Comparison of ENCODE assay signal across 8 cellular contexts in the genomic region with DNA sequence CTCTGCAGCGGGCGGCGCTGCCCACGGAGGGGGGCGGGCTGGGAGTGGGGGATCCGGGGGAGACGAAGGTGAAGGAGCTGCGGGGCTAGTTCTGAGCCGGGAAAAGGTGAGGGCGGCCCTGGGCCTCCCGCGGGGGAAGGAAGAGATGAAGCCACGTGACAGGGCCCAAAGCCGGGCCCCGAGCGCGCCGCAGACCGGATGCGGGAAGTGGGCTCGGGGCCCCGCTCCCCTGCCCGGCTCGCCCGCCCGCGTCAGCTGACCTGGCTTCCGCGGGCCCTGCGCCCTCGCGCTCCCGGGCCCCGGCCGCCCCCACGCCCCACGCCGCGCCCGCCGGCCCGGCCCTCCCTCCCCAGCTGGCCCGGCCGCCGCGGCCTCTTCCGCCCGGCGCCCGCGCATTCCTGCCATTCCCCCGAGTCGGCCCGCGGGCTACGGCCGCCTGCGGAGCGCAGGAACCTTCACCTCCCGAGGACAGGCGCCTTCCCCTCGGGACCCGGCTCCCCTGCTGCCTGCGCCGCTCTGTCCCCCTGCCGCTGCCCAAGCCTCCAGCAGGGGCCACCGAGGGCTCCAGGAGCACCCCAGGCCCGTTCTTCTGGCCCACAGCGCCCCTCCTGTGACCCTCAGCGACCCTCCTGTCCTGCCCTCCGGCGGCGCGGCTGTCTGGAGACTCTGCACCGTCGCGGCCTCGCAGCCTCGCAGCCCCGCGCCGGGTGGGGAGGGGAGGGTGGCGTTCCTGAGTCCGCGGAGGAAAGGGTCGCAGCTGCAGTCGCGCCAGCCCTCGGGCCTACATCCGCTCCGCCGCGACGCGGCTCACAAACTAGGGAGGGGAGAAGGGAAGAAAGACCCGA. TPM values are rescaled to one million over a fixed set of nuclear protein-coding genes. Genes with fewer than 3 reads are reported as not detected.
A peak's percentile ranks its signal among the peaks of the same experiment; 100 is the strongest.
DNase-seq lines count a peak whose midpoint lies in the region; ATAC-seq and TF ChIP-seq lines count a peak whose summit lies in the region.

No MANE protein-coding gene starts in this region.

- POLR2A ChIA-PET in CD4-positive, alpha-beta memory T cell (lab: Charles Lee; ENCODE audit: partially characterized antibody) = interaction anchor here (0.6 to 8.0 kb wide), 24 partner anchors 8 to 307 kb away, joined by 3 to 132 read pairs (median 4); partner anchors contain the start of genes NINJ2, RAD52 and WNK1

- TF ChIP-seq CTCF in SU-DHL-6 (IDR thresholded peaks at IDR 0.05; ENCODE audit: insufficient read depth, low read length, poor library complexity, severe bottlenecking) = no peak
- peak in 11 of 12 donors; percentile 9 to 51 (median 34) for TF ChIP-seq CTCF in heart left ventricle (IDR thresholded peaks at IDR 0.05)
- peak; percentile 29 to 81 (median 56) for TF ChIP-seq CTCF in upper lobe of left lung (IDR thresholded peaks at IDR 0.05)

- H3K4me3 Mint-ChIP-seq in CD4-positive, alpha-beta memory T cell = peak overlapping the region; percentile 90 to 94 (median 91)

- no peaks in the 10 kb centered on the region for H3K27me3 ChIP-seq in CD4-positive, alpha-beta memory T cell (ENCODE audit: insufficient read depth, low read length)
- H3K27me3 ChIP-seq in SU-DHL-6 (ENCODE audit: low read length) (no peaks in the 10 kb centered on the region), heart left ventricle (no peaks in the 10 kb centered on the region), upper lobe of left lung (no peaks in the 10 kb centered on the region)

- peak overlapping the region; percentile 83 for H3K9ac ChIP-seq in SU-DHL-6 (ENCODE audit: low read length)

- no peaks in the 10 kb centered on the region for H3K9me3 ChIP-seq in CD4-positive, alpha-beta memory T cell (ENCODE audit: control insufficient read depth in 1 of 2, low read length in 2 of 2)
- H3K9me3 ChIP-seq in SU-DHL-6 (ENCODE audit: insufficient read depth, low read length) = no peaks in the 10 kb centered on the region
- H3K9me3 ChIP-seq in heart left ventricle = no peaks in the 10 kb centered on the region
- no peaks in the 10 kb centered on the region for H3K9me3 ChIP-seq in upper lobe of left lung

- H3K27ac ChIP-seq in CD4-positive, alpha-beta memory T cell (ENCODE audit: low read depth, low read length) = peak overlapping the region; percentile 89
- H3K27ac ChIP-seq in SU-DHL-6 (ENCODE audit: low read depth, low read length) = peak overlapping the region; percentile 49
- H3K27ac ChIP-seq in heart left ventricle = peak overlapping the region; percentile 93 to 100 (median 99)
- peak overlapping the region; percentile 97 to 99 (median 98) for H3K27ac ChIP-seq in upper lobe of left lung

- DNase-seq in CD4-positive, alpha-beta memory T cell = peak; percentile 79 to 85 (median 83)
- peak; percentile 21 for DNase-seq in activated naive CD8-positive, alpha-beta T cell treated with anti-CD3 and anti-CD28 coated beads, Interleukin-2, amount 50 U/mL, for 16 hours (ENCODE audit: low read depth, low spot score)
- DNase-seq in heart left ventricle (peak; percentile 83 to 93 (median 88)), pons (ENCODE audit: low spot score) (peak; percentile 70), upper lobe of left lung (peak; percentile 85 to 96)

- H3F3A ChIP-seq in SU-DHL-6 (ENCODE audit: insufficient read depth) = peaks cover 33% of the 10 kb centered on the region; the same call in 1 of the 2 replicates

- H3K27me3 Mint-ChIP-seq in CD4-positive, alpha-beta memory T cell = no peaks in the 10 kb centered on the region

- peak overlapping the region; percentile 73 for H3K4me2 ChIP-seq in SU-DHL-6 (ENCODE audit: low read depth, low read length, poor library complexity, severe bottlenecking)

- no peaks in the 10 kb centered on the region for H3K9me2 ChIP-seq in SU-DHL-6 (replicated peaks; ENCODE audit: insufficient read depth, low read length)

- intact Hi-C loops in CD4-positive, alpha-beta memory T cell (cut with micrococcal nuclease) = loop anchor here (1.0 kb wide), 2 partner anchors 42 to 108 kb away; no protein-coding TSS in a partner anchor
- intact Hi-C loops in heart left ventricle (cut with DNase I) = loop anchor here in 9 of 10 donors (2.0 to 10.0 kb wide), 13 partner anchors 36 to 172 kb away; partner anchors contain the start of gene WNK1 (in 3 of the 9)

- H3K79me2 ChIP-seq in SU-DHL-6 (ENCODE audit: insufficient read depth, low read length) = no peaks in the 10 kb centered on the region

- TF ChIP-seq POLR2A in heart left ventricle (IDR thresholded peaks at IDR 0.05) = peak in 1 of 2 donors; percentile 28
- peak in 2 of 4 donors; percentile 73 to 82 for TF ChIP-seq POLR2A in upper lobe of left lung (IDR thresholded peaks at IDR 0.05)

- H3K4me1 Mint-ChIP-seq in CD4-positive, alpha-beta memory T cell = peaks cover 39 to 71% (median 59%) of the 10 kb centered on the region in 4 donors

- ATAC-seq in GM19351 (IDR thresholded peaks at IDR 0.05; ENCODE audit: unreplicated experiment) (peak; percentile 61), HG03521 (IDR thresholded peaks at IDR 0.05; ENCODE audit: unreplicated experiment) (peak; percentile 68), heart left ventricle (peak; percentile 9 to 78 (median 66)), upper lobe of left lung (ENCODE audit: low FRiP score in 2 of 2) (peak; percentile 67 to 89)

- peak overlapping the region; percentile 85 for H2AFZ ChIP-seq in SU-DHL-6 (ENCODE audit: low read depth, low read length, severe bottlenecking)

- no peaks in the 10 kb centered on the region for H4K20me1 ChIP-seq in SU-DHL-6 (ENCODE audit: low read depth, low read length)

- H3K4me3 ChIP-seq in CD4-positive, alpha-beta memory T cell (ENCODE audit: low read length in 2 of 2) = peak overlapping the region; percentile 25 to 76
- H3K4me3 ChIP-seq in SU-DHL-6 (ENCODE audit: insufficient read depth, low read length, poor library complexity, severe bottlenecking) (peak overlapping the region; percentile 56), heart left ventricle (peak overlapping the region; percentile 43 to 86 (median 74)), upper lobe of left lung (peak overlapping the region; percentile 46 to 72 (median 61))

- peaks cover 63% of the 10 kb centered on the region for H3K4me1 ChIP-seq in CD4-positive, alpha-beta memory T cell (ENCODE audit: insufficient read depth, low read length)
- H3K4me1 ChIP-seq in heart left ventricle (peaks cover 7 to 91% (median 54%) of the 10 kb centered on the region in 12 donors), upper lobe of left lung (peaks cover 53 to 88% (median 76%) of the 10 kb centered on the region in 4 donors)

- CTCF ChIA-PET in CD4-positive, alpha-beta memory T cell (lab: Charles Lee; ENCODE audit: partially characterized antibody) = interaction anchor here (0.7 to 3.4 kb wide), 7 partner anchors 12 to 171 kb away, joined by 3 to 24 read pairs (median 5); partner anchors contain the start of genes NINJ2 and WNK1

- H3K27ac Mint-ChIP-seq in CD4-positive, alpha-beta memory T cell = peak overlapping the region; percentile 93 to 99 (median 96)

- TF ChIP-seq EP300 in upper lobe of left lung (IDR thresholded peaks at IDR 0.05) = no peak

- 2 to 5% (median 4%) methylated on average over 34 to 96 of the region's 96 CpGs for WGBS in heart left ventricle, 4 donors
- 2 to 3% methylated on average over 40 to 46 of the region's 96 CpGs for WGBS in upper lobe of left lung, 2 donors

- H3K9me3 Mint-ChIP-seq in CD4-positive, alpha-beta memory T cell = no peaks in the 10 kb centered on the region

- no peaks in the 10 kb centered on the region for H3K36me3 ChIP-seq in CD4-positive, alpha-beta memory T cell (ENCODE audit: insufficient read depth, low read length)
- H3K36me3 ChIP-seq in SU-DHL-6 (ENCODE audit: low read length) = no peaks in the 10 kb centered on the region
- peaks cover 0 to 6% (median 0%) of the 10 kb centered on the region in 9 donors for H3K36me3 ChIP-seq in heart left ventricle
- no peaks in the 10 kb centered on the region for H3K36me3 ChIP-seq in upper lobe of left lung

- peaks cover 0 to 14% of the 10 kb centered on the region in 2 donors for H3K36me3 Mint-ChIP-seq in CD4-positive, alpha-beta memory T cell

RNA-seq across cellular contexts. Expression of gene NINJ2, which starts 20.4 kb away (rescaled TPM):
- total RNA-seq in CD4-positive, alpha-beta memory T cell = 1 to 10 TPM; 3.7 to 4.5 TPM
- 10 to 100 TPM; 25.5 to 30.3 TPM for polyA plus RNA-seq in CD4-positive, alpha-beta memory T cell
- total RNA-seq in heart left ventricle (1 to 10 TPM; 2.8 to 9.1 (median 5.2) TPM), upper lobe of left lung (10 to 100 TPM; 15.6 to 73.3 (median 36.2) TPM)
- polyA plus RNA-seq in heart left ventricle = 10 to 100 TPM in 1 of 2 donors, 1 to 10 TPM in 1; 4.2 to 15.0 TPM

Comparison
In these comparisons a context has a peak if more than half of its experiments do, and no peak if none do; other contexts are left out.
1. Peak in every context shown above with its lines: DNase-seq, ATAC-seq, H3K4me3 ChIP-seq and H3K27ac ChIP-seq.
2. DNase-seq: peak in every context shown above with its lines; median percentile 90 in upper lobe of left lung; 88 in heart left ventricle; 83 in CD4-positive, alpha-beta memory T cell; 70 in pons; 21 in activated naive CD8-positive, alpha-beta T cell treated with anti-CD3 and anti-CD28 coated beads, Interleukin-2, amount 50 U/mL, for 16 hours.
3. H3K27ac ChIP-seq: peak in every context shown above with its lines; median percentile 99 in heart left ventricle; 98 in upper lobe of left lung; 89 in CD4-positive, alpha-beta memory T cell; 49 in SU-DHL-6.